In genomic region chr4:169627307-169627706, GRCh38 we compare ENCODE assay signal across 13 cellular contexts. TPM values are rescaled to one million over a fixed set of nuclear protein-coding genes. Genes with fewer than 3 reads are reported as not detected.
A peak's percentile ranks its signal among the peaks of the same experiment; 100 is the strongest.
DNase-seq lines count a peak whose midpoint lies in the region; ATAC-seq, FAIRE-seq and TF ChIP-seq lines count a peak whose summit lies in the region.
"Had no signal": no experiment of that assay in that cellular context is flagged by ENCODE, and none has a peak within 500 bp of the region (broad histone marks: within the 10 kb centered on the region; RNA-seq: fewer than 3 reads in every experiment).

No MANE protein-coding gene starts in this region.

- H3K79me2 ChIP-seq in PC-3 (ENCODE audit: low read length) = peaks cover 58% of the 10 kb centered on the region

- TF ChIP-seq CTCF in kidney (IDR thresholded peaks at IDR 0.05; ENCODE audit: borderline replicate concordance, extremely low read depth, insufficient read depth) (no peak), PC-3 (conservative IDR thresholded peaks at IDR 0.05; ENCODE audit: low read depth, low read length) (no peak)

- H3K4me1 ChIP-seq in kidney (ENCODE audit: control insufficient read depth in 1 of 2, insufficient read depth in 1 of 2, low read depth in 1 of 2, low read length in 2 of 2) = peaks cover 16 to 17% of the 10 kb centered on the region in 2 donors
- H3K4me1 ChIP-seq in PC-3 (ENCODE audit: insufficient read depth, low read length) = peaks cover 9% of the 10 kb centered on the region

- H3K27ac ChIP-seq in kidney (ENCODE audit: low read depth in 2 of 2, low read length in 2 of 2) = peak overlapping the region; percentile 58 to 84
- no peak overlapping the region for H3K27ac ChIP-seq in PC-3 (ENCODE audit: low read length)
- H3K27ac ChIP-seq: 22Rv1 had no signal

- peak; percentile 95 for FAIRE-seq in kidney (lab: Jason Lieb, UNC)
- FAIRE-seq: H1 had no signal

- H3K4me1 Mint-ChIP-seq in activated CD4-positive, alpha-beta T cell treated with anti-CD3 and anti-CD28 coated beads for 36 hours = peaks cover 50% of the 10 kb centered on the region

- H3K9me3 Mint-ChIP-seq in activated CD4-positive, alpha-beta T cell treated with anti-CD3 and anti-CD28 coated beads for 36 hours (ENCODE audit: low read depth) = no peaks in the 10 kb centered on the region

- peaks cover 20% of the 10 kb centered on the region for H3K36me3 Mint-ChIP-seq in activated CD4-positive, alpha-beta T cell treated with anti-CD3 and anti-CD28 coated beads for 36 hours (ENCODE audit: low read depth)

- no peak for DNase-seq in activated CD4-positive, alpha-beta T cell treated with anti-CD3 and anti-CD28 coated beads for 36 hours
- DNase-seq in activated CD4-positive, alpha-beta T cell treated with anti-CD3 and anti-CD28 coated beads for 4 hours = no peak
- no peak for DNase-seq in kidney
- no peak for DNase-seq in AG20443 (ENCODE audit: low spot score)
- DNase-seq in PC-3 = no peak
- DNase-seq: DMS 273 treated with DMSO at 0.1 percent for 48 hours; NCI-H1417; stimulated activated CD4-positive, alpha-beta T cell treated with anti-CD3 and anti-CD28 coated beads, Interleukin-15, amount 100 ng/mL, for 24 hours had no signal

- peak overlapping the region; percentile 86 for H3K27ac Mint-ChIP-seq in activated CD4-positive, alpha-beta T cell treated with anti-CD3 and anti-CD28 coated beads for 36 hours

- no peaks in the 10 kb centered on the region for H3K9me3 ChIP-seq in kidney (ENCODE audit: control insufficient read depth in 1 of 2, low read length in 2 of 2)
- H3K9me3 ChIP-seq in PC-3 (ENCODE audit: low read length) = no peaks in the 10 kb centered on the region

- H3K9ac ChIP-seq in kidney (ENCODE audit: low read length in 2 of 2) = no peak overlapping the region
- no peak overlapping the region for H3K9ac ChIP-seq in PC-3 (ENCODE audit: low read length)

- no peak for ATAC-seq in activated CD4-positive, alpha-beta T cell treated with anti-CD3 and anti-CD28 coated beads for 36 hours
- peak; percentile 62 for ATAC-seq in GM21619 (IDR thresholded peaks at IDR 0.05; ENCODE audit: unreplicated experiment)
- peak; percentile 60 for ATAC-seq in HG03457 (IDR thresholded peaks at IDR 0.05; ENCODE audit: unreplicated experiment)
- ATAC-seq in GM19395 (IDR thresholded peaks at IDR 0.05; ENCODE audit: unreplicated experiment) = no peak
- ATAC-seq in PC-3 = no peak

- intact Hi-C loops in activated CD4-positive, alpha-beta T cell treated with anti-CD3 and anti-CD28 coated beads for 36 hours (cut with DNase I, micrococcal nuclease) = loop anchor here in 1 of 2 experiments (2.0 kb wide), 1 partner anchor 25 kb away; no protein-coding TSS in a partner anchor
- intact Hi-C loops in kidney (cut with DNase I) = no loop called here
- intact Hi-C loops in PC-3 (cut with micrococcal nuclease) = loop anchor here (10.0 kb wide), 1 partner anchor 167 kb away; no protein-coding TSS in a partner anchor

- peak overlapping the region in 1 of 2 donors; percentile 8 for H3K4me3 ChIP-seq in kidney (ENCODE audit: low read length in 2 of 2)
- H3K4me3 ChIP-seq in PC-3 (ENCODE audit: low read length) = no peak overlapping the region

- no peak overlapping the region for H2AFZ ChIP-seq in PC-3 (ENCODE audit: low read length)

- no peaks in the 10 kb centered on the region for H3K27me3 Mint-ChIP-seq in activated CD4-positive, alpha-beta T cell treated with anti-CD3 and anti-CD28 coated beads for 36 hours

- H3K4me3 Mint-ChIP-seq in activated CD4-positive, alpha-beta T cell treated with anti-CD3 and anti-CD28 coated beads for 36 hours = no peak overlapping the region

- H4K20me1 ChIP-seq in PC-3 (ENCODE audit: low read length) = no peaks in the 10 kb centered on the region

- BruUV-seq in PC-3 (replicated peaks; lab: Mats Ljungman, UMichigan) = no TSS peak

- no peaks in the 10 kb centered on the region for H3K36me3 ChIP-seq in kidney (ENCODE audit: control insufficient read depth in 1 of 2, insufficient read depth in 2 of 2, low read length in 2 of 2)
- no peaks in the 10 kb centered on the region for H3K36me3 ChIP-seq in PC-3 (ENCODE audit: low read depth, low read length)

- H3K4me2 ChIP-seq in PC-3 (ENCODE audit: low read length) = no peak overlapping the region

- no peaks in the 10 kb centered on the region for H3K27me3 ChIP-seq in PC-3 (ENCODE audit: low read length)

- CTCF ChIA-PET in activated CD4-positive, alpha-beta T cell treated with anti-CD3 and anti-CD28 coated beads for 36 hours (lab: Charles Lee) = interaction anchor here (1.2 to 1.8 kb wide), 3 partner anchors 9 to 32 kb away, joined by 3 to 12 read pairs (median 4); partner anchors contain the start of gene NEK1
- CTCF ChIA-PET in PC-3 (lab: Charles Lee) = no interaction called here

- no peaks in the 10 kb centered on the region for H3K9me2 ChIP-seq in PC-3 (replicated peaks; ENCODE audit: low read length)

- H3F3A ChIP-seq in PC-3 (ENCODE audit: low read length, unreplicated experiment) = no peaks in the 10 kb centered on the region

- POLR2A ChIA-PET in activated CD4-positive, alpha-beta T cell treated with anti-CD3 and anti-CD28 coated beads for 36 hours (lab: Charles Lee) = interaction anchor here (1.2 kb wide), 1 partner anchor 12 kb away, joined by 4 read pairs; no protein-coding TSS in a partner anchor
- POLR2A ChIA-PET in PC-3 (lab: Charles Lee; ENCODE audit: unreplicated experiment) = no interaction called here

RNA-seq across cellular contexts. Expression of gene CLCN3, which starts 6.9 kb away (rescaled TPM):
- total RNA-seq in activated CD4-positive, alpha-beta T cell treated with anti-CD3 and anti-CD28 coated beads for 36 hours = 10 to 100 TPM; 21.2 to 22.0 TPM
- total RNA-seq in kidney (70.2 TPM), PC-3 (2014; rRNA removed) (13.2 and 16.9 TPM in 2 replicates)
- polyA plus RNA-seq in kidney (ENCODE audit: insufficient read depth, low read depth, low replicate concordance) = 16.6 TPM

RNA-seq across cellular contexts. Expression of gene NEK1, which starts 14.9 kb away (rescaled TPM):
- 10 to 100 TPM in 1 of 2 experiments, 1 to 10 TPM in 1; 9.5 to 12.2 TPM for total RNA-seq in activated CD4-positive, alpha-beta T cell treated with anti-CD3 and anti-CD28 coated beads for 36 hours
- 15.3 TPM for total RNA-seq in kidney
- 5.6 TPM for polyA plus RNA-seq in kidney (ENCODE audit: insufficient read depth, low read depth, low replicate concordance)
- 3.6 and 4.3 TPM in 2 replicates for total RNA-seq in PC-3 (2014; rRNA removed)

Comparison
In these comparisons a context has a peak if more than half of its experiments do, and no peak if none do; other contexts are left out.
1. ATAC-seq: peak in GM21619 (single experiment) and HG03457 (single experiment); none in activated CD4-positive, alpha-beta T cell treated with anti-CD3 and anti-CD28 coated beads for 36 hours (single experiment), GM19395 (single experiment) and PC-3 (single experiment).